Comparison of ENCODE assay signal across 6 cellular contexts in genomic region chr13:74272826-74273225, GRCh38.
"Had no signal": no experiment of that assay in that cellular context is flagged by ENCODE, and none has a peak within 500 bp of the region (broad histone marks: within the 10 kb centered on the region; RNA-seq: fewer than 3 reads in every experiment).

No MANE protein-coding gene starts in this region.

- DNase-seq: H9, HCEC 1CT, HFFc6, IMR-90 had no signal

- H3K27ac Mint-ChIP-seq: GM23338, H9, HFFc6 had no signal

- H3K4me1 Mint-ChIP-seq: GM23338, H9 had no signal

- ATAC-seq: GM23338, K562 had no signal

- H3K4me3 Mint-ChIP-seq: GM23338, H9, HFFc6 had no signal

- H2AFZ ChIP-seq: GM23338 had no signal

- H3K4me2 ChIP-seq: GM23338 had no signal

- H3K4me3 ChIP-seq: GM23338, K562 had no signal
